Comparison of ENCODE assay signal across 1 cellular context in the genomic region with DNA sequence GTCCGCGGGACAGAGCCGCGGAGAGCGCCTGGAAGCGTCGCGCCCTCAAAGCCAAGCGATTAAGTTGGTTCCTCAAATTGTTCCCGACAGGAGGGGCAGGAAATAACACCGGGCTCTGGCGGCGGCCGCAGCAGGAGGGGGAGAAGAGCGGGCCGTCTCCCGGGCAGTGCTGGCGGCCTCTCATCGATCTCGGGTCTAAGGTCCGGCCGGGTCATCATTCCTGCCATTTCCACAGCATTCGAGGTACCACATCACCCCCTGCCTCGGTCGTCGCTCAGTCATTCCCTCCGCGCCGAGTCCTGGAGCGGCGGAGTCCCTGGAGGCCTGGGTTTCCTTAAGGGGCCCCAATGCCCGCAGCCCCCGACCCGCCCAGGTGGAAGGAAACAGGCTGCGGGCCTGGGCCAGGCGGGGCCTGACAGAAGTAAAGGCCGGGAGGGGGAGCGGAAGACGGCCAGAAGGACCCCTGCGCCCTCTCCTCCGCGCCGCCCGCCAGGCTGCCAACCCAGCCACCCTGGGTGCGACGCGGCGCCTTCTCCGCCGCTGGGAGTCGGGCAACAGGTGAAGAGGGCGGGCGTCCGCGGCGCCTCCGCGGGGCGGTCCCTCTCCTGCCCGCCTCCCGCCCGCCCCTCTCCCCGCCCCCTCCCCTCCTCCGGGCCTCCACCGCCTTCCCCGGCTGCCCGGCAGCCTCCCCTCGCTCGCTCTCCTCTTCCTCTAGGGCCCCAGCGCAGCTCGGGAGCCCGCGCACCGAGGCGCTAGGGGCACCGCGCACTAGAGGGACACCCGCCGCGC.
TF ChIP-seq lines count a peak whose summit lies in the region.

A gene with protein sequence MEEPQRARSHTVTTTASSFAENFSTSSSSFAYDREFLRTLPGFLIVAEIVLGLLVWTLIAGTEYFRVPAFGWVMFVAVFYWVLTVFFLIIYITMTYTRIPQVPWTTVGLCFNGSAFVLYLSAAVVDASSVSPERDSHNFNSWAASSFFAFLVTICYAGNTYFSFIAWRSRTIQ (plus strand): TSS at position 654 of the 789 bp plus-strand sequence. CDS start 293 bp downstream, outside the sequence.

TF ChIP-seq in HEK293, 187 proteins besides CTCF, POLR2A, EP300 and RAD21 (continued from another document):
- TF ChIP-seq, protein P1, sequence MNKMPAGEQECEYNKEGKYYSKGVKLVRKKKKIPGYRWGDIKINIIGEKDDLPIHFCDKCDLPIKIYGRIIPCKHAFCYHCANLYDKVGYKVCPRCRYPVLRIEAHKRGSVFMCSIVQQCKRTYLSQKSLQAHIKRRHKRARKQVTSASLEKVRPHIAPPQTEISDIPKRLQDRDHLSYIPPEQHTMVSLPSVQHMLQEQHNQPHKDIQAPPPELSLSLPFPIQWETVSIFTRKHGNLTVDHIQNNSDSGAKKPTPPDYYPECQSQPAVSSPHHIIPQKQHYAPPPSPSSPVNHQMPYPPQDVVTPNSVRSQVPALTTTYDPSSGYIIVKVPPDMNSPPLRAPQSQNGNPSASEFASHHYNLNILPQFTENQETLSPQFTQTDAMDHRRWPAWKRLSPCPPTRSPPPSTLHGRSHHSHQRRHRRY (tag by site-specific recombination; IDR thresholded peaks at IDR 0.05), result no peak
- TF ChIP-seq ZNF391 (tag by site-specific recombination; IDR thresholded peaks at IDR 0.05; ENCODE audit: borderline replicate concordance, low read depth), result peak; percentile 36; the same call in 1 of the 2 replicates
- TF ChIP-seq ZNF335 (tag by site-specific recombination; conservative IDR thresholded peaks at IDR 0.05), result peak; percentile 82
- TF ChIP-seq, protein P2, sequence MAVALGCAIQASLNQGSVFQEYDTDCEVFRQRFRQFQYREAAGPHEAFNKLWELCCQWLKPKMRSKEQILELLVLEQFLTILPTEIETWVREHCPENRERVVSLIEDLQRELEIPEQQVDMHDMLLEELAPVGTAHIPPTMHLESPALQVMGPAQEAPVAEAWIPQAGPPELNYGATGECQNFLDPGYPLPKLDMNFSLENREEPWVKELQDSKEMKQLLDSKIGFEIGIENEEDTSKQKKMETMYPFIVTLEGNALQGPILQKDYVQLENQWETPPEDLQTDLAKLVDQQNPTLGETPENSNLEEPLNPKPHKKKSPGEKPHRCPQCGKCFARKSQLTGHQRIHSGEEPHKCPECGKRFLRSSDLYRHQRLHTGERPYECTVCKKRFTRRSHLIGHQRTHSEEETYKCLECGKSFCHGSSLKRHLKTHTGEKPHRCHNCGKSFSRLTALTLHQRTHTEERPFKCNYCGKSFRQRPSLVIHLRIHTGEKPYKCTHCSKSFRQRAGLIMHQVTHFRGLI (tag by site-specific recombination; IDR thresholded peaks at IDR 0.05), result no peak
- TF ChIP-seq, protein P3, sequence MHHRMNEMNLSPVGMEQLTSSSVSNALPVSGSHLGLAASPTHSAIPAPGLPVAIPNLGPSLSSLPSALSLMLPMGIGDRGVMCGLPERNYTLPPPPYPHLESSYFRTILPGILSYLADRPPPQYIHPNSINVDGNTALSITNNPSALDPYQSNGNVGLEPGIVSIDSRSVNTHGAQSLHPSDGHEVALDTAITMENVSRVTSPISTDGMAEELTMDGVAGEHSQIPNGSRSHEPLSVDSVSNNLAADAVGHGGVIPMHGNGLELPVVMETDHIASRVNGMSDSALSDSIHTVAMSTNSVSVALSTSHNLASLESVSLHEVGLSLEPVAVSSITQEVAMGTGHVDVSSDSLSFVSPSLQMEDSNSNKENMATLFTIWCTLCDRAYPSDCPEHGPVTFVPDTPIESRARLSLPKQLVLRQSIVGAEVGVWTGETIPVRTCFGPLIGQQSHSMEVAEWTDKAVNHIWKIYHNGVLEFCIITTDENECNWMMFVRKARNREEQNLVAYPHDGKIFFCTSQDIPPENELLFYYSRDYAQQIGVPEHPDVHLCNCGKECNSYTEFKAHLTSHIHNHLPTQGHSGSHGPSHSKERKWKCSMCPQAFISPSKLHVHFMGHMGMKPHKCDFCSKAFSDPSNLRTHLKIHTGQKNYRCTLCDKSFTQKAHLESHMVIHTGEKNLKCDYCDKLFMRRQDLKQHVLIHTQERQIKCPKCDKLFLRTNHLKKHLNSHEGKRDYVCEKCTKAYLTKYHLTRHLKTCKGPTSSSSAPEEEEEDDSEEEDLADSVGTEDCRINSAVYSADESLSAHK (tag by site-specific recombination; IDR thresholded peaks at IDR 0.05), result no peak; the same call in 1 of the 2 replicates
- TF ChIP-seq, protein P4, sequence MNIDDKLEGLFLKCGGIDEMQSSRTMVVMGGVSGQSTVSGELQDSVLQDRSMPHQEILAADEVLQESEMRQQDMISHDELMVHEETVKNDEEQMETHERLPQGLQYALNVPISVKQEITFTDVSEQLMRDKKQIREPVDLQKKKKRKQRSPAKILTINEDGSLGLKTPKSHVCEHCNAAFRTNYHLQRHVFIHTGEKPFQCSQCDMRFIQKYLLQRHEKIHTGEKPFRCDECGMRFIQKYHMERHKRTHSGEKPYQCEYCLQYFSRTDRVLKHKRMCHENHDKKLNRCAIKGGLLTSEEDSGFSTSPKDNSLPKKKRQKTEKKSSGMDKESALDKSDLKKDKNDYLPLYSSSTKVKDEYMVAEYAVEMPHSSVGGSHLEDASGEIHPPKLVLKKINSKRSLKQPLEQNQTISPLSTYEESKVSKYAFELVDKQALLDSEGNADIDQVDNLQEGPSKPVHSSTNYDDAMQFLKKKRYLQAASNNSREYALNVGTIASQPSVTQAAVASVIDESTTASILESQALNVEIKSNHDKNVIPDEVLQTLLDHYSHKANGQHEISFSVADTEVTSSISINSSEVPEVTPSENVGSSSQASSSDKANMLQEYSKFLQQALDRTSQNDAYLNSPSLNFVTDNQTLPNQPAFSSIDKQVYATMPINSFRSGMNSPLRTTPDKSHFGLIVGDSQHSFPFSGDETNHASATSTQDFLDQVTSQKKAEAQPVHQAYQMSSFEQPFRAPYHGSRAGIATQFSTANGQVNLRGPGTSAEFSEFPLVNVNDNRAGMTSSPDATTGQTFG (tag by site-specific recombination; IDR thresholded peaks at IDR 0.05; ENCODE audit: borderline replicate concordance), result no peak
- TF ChIP-seq, protein P5, sequence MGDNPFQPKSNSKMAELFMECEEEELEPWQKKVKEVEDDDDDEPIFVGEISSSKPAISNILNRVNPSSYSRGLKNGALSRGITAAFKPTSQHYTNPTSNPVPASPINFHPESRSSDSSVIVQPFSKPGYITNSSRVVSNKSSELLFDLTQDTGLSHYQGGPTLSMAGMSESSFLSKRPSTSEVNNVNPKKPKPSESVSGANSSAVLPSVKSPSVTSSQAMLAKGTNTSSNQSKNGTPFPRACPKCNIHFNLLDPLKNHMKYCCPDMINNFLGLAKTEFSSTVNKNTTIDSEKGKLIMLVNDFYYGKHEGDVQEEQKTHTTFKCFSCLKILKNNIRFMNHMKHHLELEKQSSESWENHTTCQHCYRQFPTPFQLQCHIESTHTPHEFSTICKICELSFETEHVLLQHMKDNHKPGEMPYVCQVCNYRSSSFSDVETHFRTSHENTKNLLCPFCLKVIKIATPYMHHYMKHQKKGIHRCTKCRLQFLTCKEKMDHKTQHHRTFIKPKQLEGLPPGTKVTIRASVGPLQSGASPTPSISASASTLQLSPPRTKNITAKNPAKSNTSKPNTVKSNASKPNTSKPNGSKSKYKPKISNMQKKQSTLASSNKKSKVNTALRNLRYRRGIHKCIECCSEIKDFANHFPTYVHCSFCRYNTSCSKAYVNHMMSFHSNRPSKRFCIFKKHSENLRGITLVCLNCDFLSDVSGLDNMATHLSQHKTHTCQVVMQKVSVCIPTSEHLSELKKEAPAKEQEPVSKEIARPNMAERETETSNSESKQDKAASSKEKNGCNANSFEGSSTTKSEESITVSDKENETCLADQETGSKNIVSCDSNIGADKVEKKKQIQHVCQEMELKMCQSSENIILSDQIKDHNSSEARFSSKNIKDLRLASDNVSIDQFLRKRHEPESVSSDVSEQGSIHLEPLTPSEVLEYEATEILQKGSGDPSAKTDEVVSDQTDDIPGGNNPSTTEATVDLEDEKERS (tag by site-specific recombination; IDR thresholded peaks at IDR 0.05), result no peak
- TF ChIP-seq ZNF169 (tag by site-specific recombination; IDR thresholded peaks at IDR 0.05), result no peak
- 0 out of 2 replicates have a peak, but pooled peaks have one; percentile 43 for TF ChIP-seq KLF16 (tag by site-specific recombination; IDR thresholded peaks at IDR 0.05)
- no peak for TF ChIP-seq ZNF19 (tag by site-specific recombination; IDR thresholded peaks at IDR 0.05; ENCODE audit: low read depth)
- 0 out of 2 replicates have a peak, but pooled peaks have one; percentile 41 for TF ChIP-seq ZNF610 (tag by site-specific recombination; IDR thresholded peaks at IDR 0.05; ENCODE audit: borderline replicate concordance)
- TF ChIP-seq ZNF423 (tag by site-specific recombination; IDR thresholded peaks at IDR 0.05), result peak; percentile 93
- no peak for TF ChIP-seq ZNF184 (tag by site-specific recombination; IDR thresholded peaks at IDR 0.05)
- TF ChIP-seq ZNF354C (tag by site-specific recombination; IDR thresholded peaks at IDR 0.05; ENCODE audit: borderline replicate concordance, low read depth), result no peak
- peak; percentile 98 for TF ChIP-seq SCRT2 (tag by site-specific recombination; IDR thresholded peaks at IDR 0.05)
- no peak for TF ChIP-seq ZNF302 (tag by site-specific recombination; IDR thresholded peaks at IDR 0.05; ENCODE audit: low read depth)
- TF ChIP-seq, protein P6, sequence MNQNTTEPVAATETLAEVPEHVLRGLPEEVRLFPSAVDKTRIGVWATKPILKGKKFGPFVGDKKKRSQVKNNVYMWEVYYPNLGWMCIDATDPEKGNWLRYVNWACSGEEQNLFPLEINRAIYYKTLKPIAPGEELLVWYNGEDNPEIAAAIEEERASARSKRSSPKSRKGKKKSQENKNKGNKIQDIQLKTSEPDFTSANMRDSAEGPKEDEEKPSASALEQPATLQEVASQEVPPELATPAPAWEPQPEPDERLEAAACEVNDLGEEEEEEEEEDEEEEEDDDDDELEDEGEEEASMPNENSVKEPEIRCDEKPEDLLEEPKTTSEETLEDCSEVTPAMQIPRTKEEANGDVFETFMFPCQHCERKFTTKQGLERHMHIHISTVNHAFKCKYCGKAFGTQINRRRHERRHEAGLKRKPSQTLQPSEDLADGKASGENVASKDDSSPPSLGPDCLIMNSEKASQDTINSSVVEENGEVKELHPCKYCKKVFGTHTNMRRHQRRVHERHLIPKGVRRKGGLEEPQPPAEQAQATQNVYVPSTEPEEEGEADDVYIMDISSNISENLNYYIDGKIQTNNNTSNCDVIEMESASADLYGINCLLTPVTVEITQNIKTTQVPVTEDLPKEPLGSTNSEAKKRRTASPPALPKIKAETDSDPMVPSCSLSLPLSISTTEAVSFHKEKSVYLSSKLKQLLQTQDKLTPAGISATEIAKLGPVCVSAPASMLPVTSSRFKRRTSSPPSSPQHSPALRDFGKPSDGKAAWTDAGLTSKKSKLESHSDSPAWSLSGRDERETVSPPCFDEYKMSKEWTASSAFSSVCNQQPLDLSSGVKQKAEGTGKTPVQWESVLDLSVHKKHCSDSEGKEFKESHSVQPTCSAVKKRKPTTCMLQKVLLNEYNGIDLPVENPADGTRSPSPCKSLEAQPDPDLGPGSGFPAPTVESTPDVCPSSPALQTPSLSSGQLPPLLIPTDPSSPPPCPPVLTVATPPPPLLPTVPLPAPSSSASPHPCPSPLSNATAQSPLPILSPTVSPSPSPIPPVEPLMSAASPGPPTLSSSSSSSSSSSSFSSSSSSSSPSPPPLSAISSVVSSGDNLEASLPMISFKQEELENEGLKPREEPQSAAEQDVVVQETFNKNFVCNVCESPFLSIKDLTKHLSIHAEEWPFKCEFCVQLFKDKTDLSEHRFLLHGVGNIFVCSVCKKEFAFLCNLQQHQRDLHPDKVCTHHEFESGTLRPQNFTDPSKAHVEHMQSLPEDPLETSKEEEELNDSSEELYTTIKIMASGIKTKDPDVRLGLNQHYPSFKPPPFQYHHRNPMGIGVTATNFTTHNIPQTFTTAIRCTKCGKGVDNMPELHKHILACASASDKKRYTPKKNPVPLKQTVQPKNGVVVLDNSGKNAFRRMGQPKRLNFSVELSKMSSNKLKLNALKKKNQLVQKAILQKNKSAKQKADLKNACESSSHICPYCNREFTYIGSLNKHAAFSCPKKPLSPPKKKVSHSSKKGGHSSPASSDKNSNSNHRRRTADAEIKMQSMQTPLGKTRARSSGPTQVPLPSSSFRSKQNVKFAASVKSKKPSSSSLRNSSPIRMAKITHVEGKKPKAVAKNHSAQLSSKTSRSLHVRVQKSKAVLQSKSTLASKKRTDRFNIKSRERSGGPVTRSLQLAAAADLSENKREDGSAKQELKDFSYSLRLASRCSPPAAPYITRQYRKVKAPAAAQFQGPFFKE (tag by site-specific recombination; IDR thresholded peaks at IDR 0.05; ENCODE audit: borderline replicate concordance), result no peak
- TF ChIP-seq OSR2 (tag by site-specific recombination; IDR thresholded peaks at IDR 0.05), result no peak
- no peak for TF ChIP-seq ZNF214 (tag by site-specific recombination; IDR thresholded peaks at IDR 0.05; ENCODE audit: borderline replicate concordance)
- TF ChIP-seq ZBTB1 (tag by site-specific recombination; IDR thresholded peaks at IDR 0.05), result no peak
- TF ChIP-seq ZSCAN30 (tag by site-specific recombination; IDR thresholded peaks at IDR 0.05), result peak; percentile 32; the same call in 1 of the 2 replicates
- TF ChIP-seq, protein P7, sequence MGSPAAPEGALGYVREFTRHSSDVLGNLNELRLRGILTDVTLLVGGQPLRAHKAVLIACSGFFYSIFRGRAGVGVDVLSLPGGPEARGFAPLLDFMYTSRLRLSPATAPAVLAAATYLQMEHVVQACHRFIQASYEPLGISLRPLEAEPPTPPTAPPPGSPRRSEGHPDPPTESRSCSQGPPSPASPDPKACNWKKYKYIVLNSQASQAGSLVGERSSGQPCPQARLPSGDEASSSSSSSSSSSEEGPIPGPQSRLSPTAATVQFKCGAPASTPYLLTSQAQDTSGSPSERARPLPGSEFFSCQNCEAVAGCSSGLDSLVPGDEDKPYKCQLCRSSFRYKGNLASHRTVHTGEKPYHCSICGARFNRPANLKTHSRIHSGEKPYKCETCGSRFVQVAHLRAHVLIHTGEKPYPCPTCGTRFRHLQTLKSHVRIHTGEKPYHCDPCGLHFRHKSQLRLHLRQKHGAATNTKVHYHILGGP (tag by site-specific recombination; IDR thresholded peaks at IDR 0.05), result no peak
- TF ChIP-seq ZNF549 (tag by site-specific recombination; IDR thresholded peaks at IDR 0.05), result no peak
- TF ChIP-seq ZNF324 (tag by site-specific recombination; IDR thresholded peaks at IDR 0.05), result no peak; the same call in 1 of the 2 replicates
- no peak for TF ChIP-seq ZNF221 (tag by site-specific recombination; IDR thresholded peaks at IDR 0.05; ENCODE audit: borderline replicate concordance)
- peak; percentile 73; the same call in 1 of the 2 replicates for TF ChIP-seq KLF9 (tag by site-specific recombination; IDR thresholded peaks at IDR 0.05; ENCODE audit: low read depth)
